Comparison of ENCODE assay signal across 17 cellular contexts in the genomic region with DNA sequence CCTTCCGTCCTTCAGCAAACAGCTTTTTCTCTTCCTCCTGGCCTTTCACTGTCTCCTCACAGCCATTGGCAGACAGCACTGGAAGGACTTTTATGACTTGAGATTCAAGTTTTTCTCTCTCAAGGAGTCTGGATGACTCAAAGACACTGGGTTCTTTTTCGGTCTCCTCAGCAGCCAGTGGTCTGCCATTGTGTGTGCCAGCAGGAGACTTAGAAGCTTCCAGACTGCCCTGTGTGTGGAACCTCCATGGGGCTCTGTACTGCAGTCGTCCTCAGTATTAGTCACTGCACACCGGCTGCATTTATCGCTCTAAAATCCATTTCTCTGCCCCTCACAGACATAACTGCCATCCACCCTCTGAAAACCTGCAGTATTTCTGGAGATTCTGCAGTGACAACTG.
A peak's percentile ranks its signal among the peaks of the same experiment; 100 is the strongest.
DNase-seq lines count a peak whose midpoint lies in the region; ATAC-seq and TF ChIP-seq lines count a peak whose summit lies in the region.
"Had no signal": no experiment of that assay in that cellular context is flagged by ENCODE, and none has a peak within 500 bp of the region (broad histone marks: within the 10 kb centered on the region; RNA-seq: fewer than 3 reads in every experiment).

No MANE protein-coding gene starts in this region.

- DNase-seq in NCI-H446 treated with DMSO at 0.1 percent for 48 hours (lab: John Stamatoyannopoulos, UW) (peak; percentile 52), astrocyte of the spinal cord (ENCODE audit: low read depth, low spot score) (peak; percentile 43)
- DNase-seq in activated CD8-positive, alpha-beta memory T cell treated with anti-CD3 and anti-CD28 coated beads for 24 hours = no peak
- DNase-seq: EL, HCEC 1CT, IMR-90, Kasumi-1, NCI-H1417, NCI-H2029, NCI-H2227 treated with DMSO at 0.1 percent for 48 hours, NCI-H526 treated with DMSO at 0.1 percent for 48 hours, PC-3 had no signal

- no peak for TF ChIP-seq CTCF in astrocyte of the spinal cord (IDR thresholded peaks at IDR 0.05; ENCODE audit: low read depth, low read length)

- peak overlapping the region; percentile 21 for H3K27ac ChIP-seq in layer of hippocampus (ENCODE audit: low read depth, low read length)
- H3K27ac ChIP-seq: BLaER1 treated with 17β-estradiol and CSF1 and Interleukin-3, amounts not matched to agents 10 nM and 100 nM had no signal

- no peaks in the 10 kb centered on the region for H3K27me3 ChIP-seq in layer of hippocampus (ENCODE audit: control insufficient read depth, insufficient read depth, low read length)
- H3K27me3 ChIP-seq: BLaER1 treated with 17β-estradiol and CSF1 and Interleukin-3, amounts not matched to agents 10 nM and 100 nM had no signal

- in situ Hi-C loops in astrocyte of the spinal cord (cut with HindIII; ENCODE audit: low sequenced_read_pairs) = no loop called here

- H3K4me3 ChIP-seq in astrocyte of the spinal cord (ENCODE audit: low read depth, low read length) = no peak overlapping the region
- H3K4me3 ChIP-seq: BLaER1 treated with 17β-estradiol and CSF1 and Interleukin-3, amounts not matched to agents 10 nM and 100 nM had no signal

- ATAC-seq in GM21576 (IDR thresholded peaks at IDR 0.05; ENCODE audit: unreplicated experiment) (no peak), HG03378 (IDR thresholded peaks at IDR 0.05; ENCODE audit: unreplicated experiment) (no peak), HG02973 (IDR thresholded peaks at IDR 0.05; ENCODE audit: unreplicated experiment) (no peak)
- ATAC-seq: PC-3 had no signal
